ENCODE assay signal across 8 cellular contexts in the genomic region with DNA sequence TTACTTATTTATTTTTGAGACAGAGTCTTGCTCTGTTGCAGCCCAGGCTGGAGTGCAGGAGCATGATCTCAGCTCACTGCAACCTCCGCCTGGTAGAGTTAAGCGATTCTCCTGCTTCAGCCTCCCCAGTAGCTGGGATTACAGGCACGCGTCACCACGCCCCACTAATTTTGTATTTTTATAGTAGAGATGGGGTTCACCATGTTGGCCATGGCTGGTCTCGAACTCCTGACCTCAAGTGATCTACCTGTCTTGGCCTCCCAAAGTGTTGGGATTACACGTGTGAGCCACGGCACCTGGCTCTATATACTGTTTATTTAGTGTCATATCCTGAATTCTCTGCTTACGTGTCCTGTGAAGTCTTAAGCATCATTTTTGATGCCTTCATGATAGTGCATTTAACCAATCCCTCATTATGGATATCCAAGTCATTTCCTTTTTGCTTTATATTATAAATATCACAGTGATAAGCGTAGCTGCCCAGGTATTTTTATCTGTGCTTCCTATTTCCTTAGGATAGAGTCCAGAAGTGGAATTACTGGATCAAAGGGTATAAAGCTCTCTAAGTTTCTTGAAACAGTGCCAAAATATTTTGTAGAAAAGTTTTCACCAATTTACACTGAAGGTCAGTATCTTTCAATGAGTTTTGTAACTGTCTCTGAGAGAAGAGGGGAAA. TPM values are rescaled to one million over a fixed set of nuclear protein-coding genes. Genes with fewer than 3 reads are reported as not detected.
DNase-seq lines count a peak whose midpoint lies in the region; ATAC-seq, FAIRE-seq and TF ChIP-seq lines count a peak whose summit lies in the region.

No MANE protein-coding gene starts in this region.

- H3K4me1 ChIP-seq in spleen: peaks cover 19 to 55% (median 37%) of the 10 kb centered on the region in 6 donors

- 79 to 89% (median 85%) methylated on average over 10 of the region's 10 CpGs for WGBS in spleen, 5 donors

- no peak for TF ChIP-seq POLR2A in spleen (IDR thresholded peaks at IDR 0.05)

- peak overlapping the region; percentile 94 for H3K4me3 Mint-ChIP-seq in activated T-helper 2 cell treated with anti-CD3 and anti-CD28 coated beads, Interferon-gamma antibody, Interleukin-2, Interleukin-4, amounts not matched to agents 10 μg/mL and 5 μg/mL and 100 μg/mL, durations not matched to agents 14 hours and 24 hours and 36 hours (ENCODE audit: low read depth)

- peaks cover 0 to 13% (median 9%) of the 10 kb centered on the region in 6 donors for H3K36me3 ChIP-seq in spleen

- H3K9me3 ChIP-seq in spleen: no peaks in the 10 kb centered on the region

- peaks cover 1% of the 10 kb centered on the region for H3K36me3 Mint-ChIP-seq in activated T-helper 2 cell treated with anti-CD3 and anti-CD28 coated beads, Interferon-gamma antibody, Interleukin-2, Interleukin-4, amounts not matched to agents 10 μg/mL and 5 μg/mL and 100 μg/mL, durations not matched to agents 14 hours and 24 hours and 36 hours (ENCODE audit: low read depth)

- no peaks in the 10 kb centered on the region for H3K9me3 Mint-ChIP-seq in activated T-helper 2 cell treated with anti-CD3 and anti-CD28 coated beads, Interferon-gamma antibody, Interleukin-2, Interleukin-4, amounts not matched to agents 10 μg/mL and 5 μg/mL and 100 μg/mL, durations not matched to agents 14 hours and 24 hours and 36 hours

- intact Hi-C loops in activated T-helper 2 cell treated with anti-CD3 and anti-CD28 coated beads, Interferon-gamma antibody, Interleukin-2, Interleukin-4, amounts not matched to agents 10 μg/mL and 5 μg/mL and 100 μg/mL, durations not matched to agents 14 hours and 24 hours and 36 hours (cut with micrococcal nuclease): loop anchor here (1.0 kb wide), 1 partner anchor 32 kb away; no protein-coding TSS in a partner anchor
- intact Hi-C loops in spleen (cut with DNase I; ENCODE audit: low total_unique reads): no loop called here

- DNase-seq in HL-60 (ENCODE audit: low read depth in 1 of 2, low spot score in 1 of 2): no peak
- no peak for DNase-seq in activated T-helper 2 cell treated with anti-CD3 and anti-CD28 coated beads, Interferon-gamma antibody, Interleukin-2, Interleukin-4, amounts not matched to agents 10 μg/mL and 5 μg/mL and 100 μg/mL, durations not matched to agents 14 hours and 24 hours and 36 hours (ENCODE audit: low spot score)
- DNase-seq in spleen: no peak
- DNase-seq in NCI-H1417 treated with DMSO at 0.1 percent for 48 hours (lab: John Stamatoyannopoulos, UW): no peak
- DNase-seq in HTR-8/SVneo (ENCODE audit: insufficient read length, low spot score): no peak

- H3K27me3 ChIP-seq in HL-60 (ENCODE audit: insufficient read depth, poor library complexity, severe bottlenecking) (no peaks in the 10 kb centered on the region), spleen (replicated peaks in 1 of 7) (no peaks in the 10 kb centered on the region)

- TF ChIP-seq CTCF in HL-60 (IDR thresholded peaks at IDR 0.05; ENCODE audit: insufficient read depth, low read length) (no peak), spleen (IDR thresholded peaks at IDR 0.05 in 8 of 11, conservative IDR thresholded peaks at IDR 0.05 in 3 of 11) (no peak)

- H3K4me1 Mint-ChIP-seq in activated T-helper 2 cell treated with anti-CD3 and anti-CD28 coated beads, Interferon-gamma antibody, Interleukin-2, Interleukin-4, amounts not matched to agents 10 μg/mL and 5 μg/mL and 100 μg/mL, durations not matched to agents 14 hours and 24 hours and 36 hours (ENCODE audit: low read depth): peaks cover 27% of the 10 kb centered on the region

- peak overlapping the region; percentile 65; the same call in 1 of the 2 replicates for H3K4me3 ChIP-seq in HL-60 (replicated peaks; ENCODE audit: insufficient read depth, low read length)
- H3K4me3 ChIP-seq in iPS-11a (ENCODE audit: low read depth, low read length): peak overlapping the region; percentile 22
- H3K4me3 ChIP-seq in spleen: peak overlapping the region in 5 of 8 donors; percentile 81 to 92 (median 90)

- ATAC-seq in GM21529 (IDR thresholded peaks at IDR 0.05; ENCODE audit: unreplicated experiment): no peak
- no peak for ATAC-seq in GM21737 (IDR thresholded peaks at IDR 0.05; ENCODE audit: unreplicated experiment)

- no peaks in the 10 kb centered on the region for H3K27me3 Mint-ChIP-seq in activated T-helper 2 cell treated with anti-CD3 and anti-CD28 coated beads, Interferon-gamma antibody, Interleukin-2, Interleukin-4, amounts not matched to agents 10 μg/mL and 5 μg/mL and 100 μg/mL, durations not matched to agents 14 hours and 24 hours and 36 hours (ENCODE audit: low read depth)

- H3K27ac ChIP-seq in HL-60 (replicated peaks) (peak overlapping the region; percentile 53; the same call in 1 of the 2 replicates), spleen (peak overlapping the region in 6 of 8 donors; percentile 86 to 97 (median 96))

- peak overlapping the region; percentile 86 for H3K27ac Mint-ChIP-seq in activated T-helper 2 cell treated with anti-CD3 and anti-CD28 coated beads, Interferon-gamma antibody, Interleukin-2, Interleukin-4, amounts not matched to agents 10 μg/mL and 5 μg/mL and 100 μg/mL, durations not matched to agents 14 hours and 24 hours and 36 hours

- FAIRE-seq in HTR-8/SVneo (lab: Jason Lieb, UNC): no peak

RNA-seq across cellular contexts. Expression of a gene that starts 0.9 kb away (rescaled TPM):
- total RNA-seq in activated T-helper 2 cell treated with anti-CD3 and anti-CD28 coated beads, Interferon-gamma antibody, Interleukin-2, Interleukin-4, amounts not matched to agents 10 μg/mL and 5 μg/mL and 100 μg/mL, durations not matched to agents 14 hours and 24 hours and 36 hours: 26.1 and 27.1 TPM in 2 replicates
- total RNA-seq in spleen: 10 to 100 TPM; 40.3 to 83.8 (median 58.3) TPM
- polyA plus RNA-seq in spleen: 10 to 100 TPM; 21.3 to 36.0 (median 24.0) TPM

RNA-seq across cellular contexts. Expression of a gene that starts 21.5 kb away (rescaled TPM):
- 3.1 and 3.8 TPM in 2 replicates for total RNA-seq in activated T-helper 2 cell treated with anti-CD3 and anti-CD28 coated beads, Interferon-gamma antibody, Interleukin-2, Interleukin-4, amounts not matched to agents 10 μg/mL and 5 μg/mL and 100 μg/mL, durations not matched to agents 14 hours and 24 hours and 36 hours
- 1,000 to 10,000 TPM in 1 of 7 donors, 100 to 1,000 TPM in 6; 117 to 1,088 (median 328) TPM for total RNA-seq in spleen
- 100 to 1,000 TPM; 247 to 807 (median 469) TPM for polyA plus RNA-seq in spleen

RNA-seq across cellular contexts. Expression of a gene that starts 33.6 kb away (rescaled TPM):
- 72.3 and 76.9 TPM in 2 replicates for total RNA-seq in activated T-helper 2 cell treated with anti-CD3 and anti-CD28 coated beads, Interferon-gamma antibody, Interleukin-2, Interleukin-4, amounts not matched to agents 10 μg/mL and 5 μg/mL and 100 μg/mL, durations not matched to agents 14 hours and 24 hours and 36 hours
- total RNA-seq in spleen: 10 to 100 TPM; 58.6 to 80.4 (median 67.2) TPM
- 10 to 100 TPM; 14.3 to 28.3 (median 16.2) TPM for polyA plus RNA-seq in spleen

RNA-seq across cellular contexts. Expression of a gene that starts 54.2 kb away (rescaled TPM):
- 151 and 154 TPM in 2 replicates for total RNA-seq in activated T-helper 2 cell treated with anti-CD3 and anti-CD28 coated beads, Interferon-gamma antibody, Interleukin-2, Interleukin-4, amounts not matched to agents 10 μg/mL and 5 μg/mL and 100 μg/mL, durations not matched to agents 14 hours and 24 hours and 36 hours
- total RNA-seq in spleen: 100 to 1,000 TPM in 5 of 7 donors, 10 to 100 TPM in 2; 92.6 to 152 (median 117) TPM
- 10 to 100 TPM; 27.3 to 53.4 (median 52.3) TPM for polyA plus RNA-seq in spleen

RNA-seq across cellular contexts. Expression of a gene that starts 54.8 kb away (rescaled TPM):
- 22.7 and 25.8 TPM in 2 replicates for total RNA-seq in activated T-helper 2 cell treated with anti-CD3 and anti-CD28 coated beads, Interferon-gamma antibody, Interleukin-2, Interleukin-4, amounts not matched to agents 10 μg/mL and 5 μg/mL and 100 μg/mL, durations not matched to agents 14 hours and 24 hours and 36 hours
- total RNA-seq in spleen: 10 to 100 TPM; 13.1 to 29.6 (median 20.9) TPM
- 1 to 10 TPM; 5.6 to 9.9 (median 6.7) TPM for polyA plus RNA-seq in spleen

Comparison
In these comparisons a context has a peak if more than half of its experiments do, and no peak if none do; other contexts are left out.
1. H3K4me3 ChIP-seq: peak in every context shown above with its lines; median percentile 90 in spleen; 65 in HL-60; 22 in iPS-11a.
2. RNA of a gene that starts 21.5 kb away (total RNA-seq): 117 to 1,088 TPM in spleen; 3.1 to 3.8 TPM in activated T-helper 2 cell treated with anti-CD3 and anti-CD28 coated beads, Interferon-gamma antibody, Interleukin-2, Interleukin-4, amounts not matched to agents 10 μg/mL and 5 μg/mL and 100 μg/mL, durations not matched to agents 14 hours and 24 hours and 36 hours; every median in the first group is over 10 times any median in the second.